In genomic region chr1:244846653-244847052, GRCh38 we compare ENCODE assay signal across 30 cellular contexts. TPM values are rescaled to one million over a fixed set of nuclear protein-coding genes. Genes with fewer than 3 reads are reported as not detected.
DNase-seq lines count a peak whose midpoint lies in the region; ATAC-seq, FAIRE-seq and TF ChIP-seq lines count a peak whose summit lies in the region.
"Had no signal": no experiment of that assay in that cellular context is flagged by ENCODE, and none has a peak within 500 bp of the region (broad histone marks: within the 10 kb centered on the region; RNA-seq: fewer than 3 reads in every experiment).

No MANE protein-coding gene starts in this region.

- in situ Hi-C loops in HepG2 (cut with HindIII; ENCODE audit: extremely low pct_ligation_motif_present, low pct_unique_long_range_greater_than_20kb) = no loop called here
- in situ Hi-C loops in K562 (cut with MboI) = no loop called here

- POLR2A ChIA-PET in HepG2 (lab: Yijun Ruan, JAX) (no interaction called here), HEK293 (lab: Yijun Ruan, JAX) (interaction anchor here (1.5 to 6.6 kb wide), 2 partner anchors 8 to 11 kb away, joined by 3 to 39 read pairs; partner anchors contain the start of gene COX20), K562 (lab: Yijun Ruan, JAX) (interaction anchor here (0.7 to 24.0 kb wide), 3 partner anchors 3 to 270 kb away, joined by 3 to 485 read pairs (median 485); partner anchors contain the start of genes COX20 and HNRNPU)

- TF ChIP-seq EP300 in HepG2 (IDR thresholded peaks at IDR 0.05; ENCODE audit: low read depth in 2 of 2, low read length in 2 of 2) (no peak), HepG2 (CRISPR knock-in tag; IDR thresholded peaks at IDR 0.05; ENCODE audit: borderline replicate concordance) (no peak), K562 (IDR thresholded peaks at IDR 0.05; ENCODE audit: low read length) (no peak)

- H3K9ac ChIP-seq in HepG2 (ENCODE audit: insufficient read depth, low read depth, low read length) = no peak overlapping the region
- H3K9ac ChIP-seq in K562 (ENCODE audit: insufficient read depth in 1 of 2, low read depth in 2 of 2, low read length in 2 of 2) = no peak overlapping the region
- H3K9ac ChIP-seq: SK-N-SH had no signal

- TF ChIP-seq CTCF in HepG2 (CRISPR knock-in tag; IDR thresholded peaks at IDR 0.05) (no peak), right lobe of liver (IDR thresholded peaks at IDR 0.05) (no peak), HEK293 (tag by site-specific recombination; IDR thresholded peaks at IDR 0.05) (no peak), K562 (IDR thresholded peaks at IDR 0.05 in 2 of 3, conservative IDR thresholded peaks at IDR 0.05 in 1 of 3; ENCODE audit: insufficient read depth in 2 of 3, low read depth in 1 of 3, low read length in 3 of 3) (no peak)

- no peaks in the 10 kb centered on the region for H3K9me3 ChIP-seq in HepG2 (ENCODE audit: low read length)
- H3K9me3 ChIP-seq in right lobe of liver = no peaks in the 10 kb centered on the region
- no peaks in the 10 kb centered on the region for H3K9me3 ChIP-seq in HEK293 (ENCODE audit: control insufficient read depth, insufficient read depth, low read depth, low read length)
- no peaks in the 10 kb centered on the region for H3K9me3 ChIP-seq in K562 (replicated peaks; ENCODE audit: control insufficient read depth, insufficient read depth, low read depth, low read length)
- H3K9me3 ChIP-seq: BE2C, esophagus muscularis mucosa, heart left ventricle, SK-N-SH, thoracic aorta had no signal

- CTCF ChIA-PET in HepG2 (lab: Yijun Ruan, JAX; ENCODE audit: low intra/inter-chr PET ratio, low total read pairs) = no interaction called here
- CTCF ChIA-PET in HEK293 (lab: Yijun Ruan, JAX) = interaction anchor here (0.7 to 1.8 kb wide), 3 partner anchors 9 to 12 kb away, joined by 4 to 6 read pairs (median 4); no protein-coding TSS in a partner anchor
- CTCF ChIA-PET in K562 (lab: Yijun Ruan, JAX; ENCODE audit: low intra/inter-chr PET ratio) = no interaction called here

- H3K4me3 ChIP-seq in HepG2 (replicated peaks in 1 of 3; ENCODE audit: insufficient read depth in 1 of 3, low read depth in 2 of 3, low read length in 3 of 3) (no peak overlapping the region), right lobe of liver (no peak overlapping the region), HEK293 (ENCODE audit: low read depth, low read length) (no peak overlapping the region), K562 (no peak overlapping the region)
- H3K4me3 ChIP-seq: esophagus muscularis mucosa, heart left ventricle, skin epidermis, thoracic aorta had no signal

- TF ChIP-seq RAD21 in HepG2 (CRISPR knock-in tag; IDR thresholded peaks at IDR 0.05) (no peak), K562 (CRISPR knock-in tag; conservative IDR thresholded peaks at IDR 0.05 in 1 of 2, IDR thresholded peaks at IDR 0.05 in 1 of 2) (no peak)

- H2AFZ ChIP-seq in HepG2 (ENCODE audit: low read length) (no peak overlapping the region), K562 (ENCODE audit: low read depth, low read length) (no peak overlapping the region)

- FAIRE-seq in HepG2 (lab: Jason Lieb, UNC) = no peak
- FAIRE-seq in K562 (lab: Jason Lieb, UNC) = no peak
- FAIRE-seq: G401.6 had no signal

- peaks cover 6 to 35% of the 10 kb centered on the region in 2 experiments for H3K36me3 ChIP-seq in HepG2 (replicated peaks in 1 of 2; ENCODE audit: control insufficient read depth in 1 of 2, insufficient read depth in 2 of 2, low read length in 2 of 2)
- H3K36me3 ChIP-seq in right lobe of liver = peaks cover 0 to 78% (median 20%) of the 10 kb centered on the region in 4 donors
- H3K36me3 ChIP-seq in HEK293 (ENCODE audit: control insufficient read depth in 2 of 2, insufficient read depth in 1 of 2, low read length in 2 of 2) = peaks cover 95 to 100% of the 10 kb centered on the region in 2 experiments
- H3K36me3 ChIP-seq in K562 (ENCODE audit: control insufficient read depth, insufficient read depth, low read length) = peaks cover 99% of the 10 kb centered on the region

- H3K4me2 ChIP-seq in HepG2 (ENCODE audit: low read depth, low read length) (no peak overlapping the region), K562 (ENCODE audit: insufficient read depth, low read length) (no peak overlapping the region)
- H3K4me2 ChIP-seq: SK-N-SH had no signal

- ATAC-seq in HepG2 = no peak
- no peak for ATAC-seq in right lobe of liver
- ATAC-seq in K562 = no peak
- ATAC-seq in HG03354 (IDR thresholded peaks at IDR 0.05; ENCODE audit: poor library complexity, severe bottlenecking, unreplicated experiment) = no peak
- ATAC-seq: activated CD4-positive, CD25-positive, alpha-beta regulatory T cell treated with anti-CD3 and anti-CD28 coated beads, Interleukin-2, amount 50 U/mL, for 24 hours; heart left ventricle; PC-3 had no signal

- no peak for TF ChIP-seq POLR2A in HepG2 (IDR thresholded peaks at IDR 0.05; ENCODE audit: insufficient read depth in 1 of 2, low read depth in 2 of 2, low read length in 2 of 2)
- TF ChIP-seq POLR2A in right lobe of liver (IDR thresholded peaks at IDR 0.05) = no peak
- TF ChIP-seq POLR2A in K562 (conservative IDR thresholded peaks at IDR 0.05) = peak; percentile 4; the same call in 1 of the 2 replicates

- H3K79me2 ChIP-seq in HepG2 (ENCODE audit: insufficient read depth, low read length) (peaks cover 8% of the 10 kb centered on the region), K562 (ENCODE audit: control insufficient read depth, insufficient read depth, low read length) (peaks cover 39% of the 10 kb centered on the region)

- H4K20me1 ChIP-seq in HepG2 (ENCODE audit: insufficient read depth, low read length) = peaks cover 5% of the 10 kb centered on the region; the same call in 1 of the 2 replicates
- H4K20me1 ChIP-seq in K562 (replicated peaks; ENCODE audit: control insufficient read depth, insufficient read depth, low read length) = no peaks in the 10 kb centered on the region

- intact Hi-C loops in HepG2 (cut with micrococcal nuclease; ENCODE audit: unreplicated experiment) = no loop called here
- intact Hi-C loops in right lobe of liver (cut with DNase I) = no loop called here
- intact Hi-C loops in K562 (cut with micrococcal nuclease) = no loop called here

- H3K4me1 ChIP-seq in HepG2 (ENCODE audit: insufficient read depth, low read length) (peaks cover 20% of the 10 kb centered on the region), right lobe of liver (peaks cover 0 to 26% (median 9%) of the 10 kb centered on the region in 4 donors), HEK293 (ENCODE audit: control insufficient read depth, insufficient read depth, low read length) (no peaks in the 10 kb centered on the region), K562 (replicated peaks in 1 of 2; ENCODE audit: control insufficient read depth in 2 of 2, insufficient read depth in 2 of 2, low read length in 2 of 2) (peaks cover 0 to under 1% of the 10 kb centered on the region in 2 experiments; a peak in 2 of 5 replicates)
- H3K4me1 ChIP-seq: BE2C had no signal

- DNase-seq in HepG2 (ENCODE audit: low spot score) (no peak), right lobe of liver (no peak), K562 (ENCODE audit: extremely low read depth in 1 of 4, low spot score in 3 of 4) (no peak), NCI-H2196 (lab: John Stamatoyannopoulos, UW; ENCODE audit: unreplicated experiment) (no peak), pons (ENCODE audit: low spot score) (no peak)
- DNase-seq: ACHN; activated gamma-delta T cell treated with Interleukin-2 at 50 U/mL for 16 hours; BE2C; COR-L47; DMS79; foreskin fibroblast; H7; heart left ventricle; naive B cell; NCI-H1436; NCI-H2081; NCI-H2227 treated with DMSO at 0.1 percent for 48 hours; NCI-H526 treated with DMSO at 0.1 percent for 48 hours; NK-92 treated with Interleukin-12 subunit alpha and Interleukin-12 subunit beta, amount 100 ng/mL, for 24 hours; PC-3; retina; SK-N-SH; stimulated activated naive CD4-positive, alpha-beta T cell had no signal

- no TSS peak for BruUV-seq in HepG2 (replicated peaks; lab: Mats Ljungman, UMichigan)
- BruUV-seq in K562 (replicated peaks; lab: Mats Ljungman, UMichigan) = no TSS peak

- H3K9me1 ChIP-seq in K562 (ENCODE audit: control insufficient read depth, insufficient read depth, low read length) = no peaks in the 10 kb centered on the region

- H3K27me3 ChIP-seq in HepG2 (ENCODE audit: control insufficient read depth in 1 of 2, insufficient read depth in 2 of 2, low read length in 2 of 2) (no peaks in the 10 kb centered on the region), right lobe of liver (no peaks in the 10 kb centered on the region), K562 (ENCODE audit: control insufficient read depth in 2 of 2, insufficient read depth in 2 of 2, low read length in 2 of 2) (no peaks in the 10 kb centered on the region)
- H3K27me3 ChIP-seq: BE2C, esophagus muscularis mucosa, heart left ventricle had no signal

- 97% methylated on average over 6 of the region's 6 CpGs for WGBS in HepG2 (ENCODE audit: low lambda C conversion rate)
- WGBS in right lobe of liver (ENCODE audit: insufficient coverage, low coverage, low lambda C conversion rate, missing lambda C conversion rate) = 94% methylated on average over 6 of the region's 6 CpGs
- 95% methylated on average over 6 of the region's 6 CpGs for WGBS in K562 (ENCODE audit: insufficient coverage, low coverage, missing lambda C conversion rate)

- no peak overlapping the region for H3K27ac ChIP-seq in HepG2 (ENCODE audit: extremely low read length, insufficient read depth, low read length)
- no peak overlapping the region for H3K27ac ChIP-seq in right lobe of liver
- H3K27ac ChIP-seq in HEK293 (ENCODE audit: extremely low read depth, low read depth, low read length) = no peak overlapping the region
- no peak overlapping the region for H3K27ac ChIP-seq in K562 (ENCODE audit: extremely low read depth, low read depth, low read length)
- H3K27ac ChIP-seq: esophagus muscularis mucosa, heart left ventricle, skin epidermis, thoracic aorta had no signal

RNA-seq across cellular contexts. Expression of gene COX20, which starts 11.2 kb away (rescaled TPM):
- total RNA-seq in HepG2 (2016; rRNA removed; fragmentation: Illumina TruSeq; extraction: Trizol) = 95.8 and 110 TPM in 2 replicates
- total RNA-seq in HepG2 (2016; cell fraction: cytosol; rRNA removed; fragmentation: Illumina TruSeq; extraction: Trizol; ENCODE audit: low read depth) = 122 and 124 TPM in 2 replicates
- total RNA-seq in HepG2 (2016; cell fraction: insoluble cytoplasmic fraction; rRNA removed; fragmentation: Illumina TruSeq; extraction: Trizol) = 90.4 and 108 TPM in 2 replicates
- 155 and 158 TPM in 2 replicates for total RNA-seq in HepG2 (2016; cell fraction: membrane; rRNA removed; fragmentation: Illumina TruSeq; extraction: Trizol)
- total RNA-seq in HepG2 (2016; cell fraction: nucleus; rRNA removed; fragmentation: Illumina TruSeq; extraction: Trizol) = 33.7 and 46.6 TPM in 2 replicates
- polyA plus RNA-seq in HepG2 (2011; rRNA removed) = 24.3 and 34.4 TPM in 2 replicates
- 18.9 and 30.5 TPM in 2 replicates for polyA plus RNA-seq in HepG2 (2011; cell fraction: cytosol; rRNA removed)
- polyA plus RNA-seq in HepG2 (2011; cell fraction: nucleus; rRNA removed) = 16.5 and 23.4 TPM in 2 replicates
- polyA plus RNA-seq in HepG2 (2012) = 51.2 and 83.5 TPM in 2 replicates
- polyA plus RNA-seq in HepG2 (2016; cell fraction: cytosol; fragmentation: Illumina TruSeq; extraction: Trizol; ENCODE audit: low read depth) = 262 and 273 TPM in 2 replicates
- 173 and 179 TPM in 2 replicates for polyA plus RNA-seq in HepG2 (2016; cell fraction: insoluble cytoplasmic fraction; fragmentation: Illumina TruSeq; extraction: Trizol; ENCODE audit: low read depth)
- 249 and 251 TPM in 2 replicates for polyA plus RNA-seq in HepG2 (2016; cell fraction: membrane; fragmentation: Illumina TruSeq; extraction: Trizol; ENCODE audit: low read depth)
- polyA plus RNA-seq in HepG2 (2016; cell fraction: nucleus; fragmentation: Illumina TruSeq; extraction: Trizol; ENCODE audit: insufficient read depth, low read depth) = 103 and 109 TPM in 2 replicates
- 5.2 and 10.0 TPM in 2 replicates for polyA minus RNA-seq in HepG2 (2011; rRNA and poly(A)+ RNA removed; ENCODE audit: low replicate concordance)
- polyA minus RNA-seq in HepG2 (2011; cell fraction: cytosol; rRNA and poly(A)+ RNA removed) = 8.2 and 13.3 TPM in 2 replicates
- polyA minus RNA-seq in HepG2 (2011; cell fraction: nucleus; rRNA and poly(A)+ RNA removed) = 49.2 and 55.6 TPM in 2 replicates
- total RNA-seq in right lobe of liver = 10 to 100 TPM; 16.8 to 28.5 (median 19.6) TPM
- 12.0 and 57.2 TPM in 2 replicates for total RNA-seq in K562 (2011; cell fraction: chromatin; rRNA removed; ENCODE audit: low replicate concordance)
- total RNA-seq in K562 (2011; cell fraction: nucleolus; rRNA removed) = 9.8 and 15.1 TPM in 2 replicates
- 27.4 and 66.6 TPM in 2 replicates for total RNA-seq in K562 (2011; cell fraction: nucleoplasm; rRNA removed)
- total RNA-seq in K562 (2014; rRNA removed) = 41.5 and 47.2 TPM in 2 replicates
- total RNA-seq in K562 (2014; rRNA removed; fragmentation: Illumina TruSeq; extraction: Trizol) = 72.8 and 92.9 TPM in 2 replicates
- total RNA-seq in K562 (2015; rRNA removed; fragmentation: Illumina TruSeq; extraction: Trizol) = 77.9 and 84.3 TPM in 2 replicates
- total RNA-seq in K562 (2021) = 51.6 and 60.0 TPM in 2 replicates
- 30.6 and 55.6 TPM in 2 replicates for polyA plus RNA-seq in K562 (2011; rRNA removed)
- 10.0 and 20.6 TPM in 2 replicates for polyA plus RNA-seq in K562 (2011; cell fraction: cytosol; rRNA removed)
- 19.3 and 20.9 TPM in 2 replicates for polyA plus RNA-seq in K562 (2011; cell fraction: nucleus; rRNA removed)
- 47.6 and 108 TPM in 2 replicates for polyA plus RNA-seq in K562 (2012)
- 99.5 and 106 TPM in 2 replicates for polyA plus RNA-seq in K562 (2014; fragmentation: Illumina TruSeq; extraction: Trizol)
- 100 to 1,000 TPM; 145 to 171 TPM for polyA plus RNA-seq in K562 (2014; fragmentation: Nextera tagmentation; extraction: Ambion mirVana)
- 122 and 192 TPM in 2 replicates for polyA plus RNA-seq in K562 (2014; rRNA removed)
- polyA minus RNA-seq in K562 (2011; rRNA and poly(A)+ RNA removed) = 27.2 and 34.7 TPM in 2 replicates
- 6.5 and 6.7 TPM in 2 replicates for polyA minus RNA-seq in K562 (2011; cell fraction: cytosol; rRNA and poly(A)+ RNA removed)
- 30.8 and 45.2 TPM in 2 replicates for polyA minus RNA-seq in K562 (2011; cell fraction: nucleus; rRNA and poly(A)+ RNA removed)

RNA-seq across cellular contexts. Expression of gene HNRNPU, which starts 17.7 kb away (rescaled TPM):
- 508 and 657 TPM in 2 replicates for total RNA-seq in HepG2 (2016; rRNA removed; fragmentation: Illumina TruSeq; extraction: Trizol)
- total RNA-seq in HepG2 (2016; cell fraction: cytosol; rRNA removed; fragmentation: Illumina TruSeq; extraction: Trizol; ENCODE audit: low read depth) = 36.7 and 41.2 TPM in 2 replicates
- 513 and 625 TPM in 2 replicates for total RNA-seq in HepG2 (2016; cell fraction: insoluble cytoplasmic fraction; rRNA removed; fragmentation: Illumina TruSeq; extraction: Trizol)
- total RNA-seq in HepG2 (2016; cell fraction: membrane; rRNA removed; fragmentation: Illumina TruSeq; extraction: Trizol) = 92.2 and 116 TPM in 2 replicates
- total RNA-seq in HepG2 (2016; cell fraction: nucleus; rRNA removed; fragmentation: Illumina TruSeq; extraction: Trizol) = 356 and 374 TPM in 2 replicates
- 87.9 and 101 TPM in 2 replicates for polyA plus RNA-seq in HepG2 (2011; rRNA removed)
- 51.0 and 69.9 TPM in 2 replicates for polyA plus RNA-seq in HepG2 (2011; cell fraction: cytosol; rRNA removed)
- 74.8 and 100.0 TPM in 2 replicates for polyA plus RNA-seq in HepG2 (2011; cell fraction: nucleus; rRNA removed)
- polyA plus RNA-seq in HepG2 (2012) = 171 and 263 TPM in 2 replicates
- polyA plus RNA-seq in HepG2 (2016; cell fraction: cytosol; fragmentation: Illumina TruSeq; extraction: Trizol; ENCODE audit: low read depth) = 19.0 and 23.4 TPM in 2 replicates
- polyA plus RNA-seq in HepG2 (2016; cell fraction: insoluble cytoplasmic fraction; fragmentation: Illumina TruSeq; extraction: Trizol; ENCODE audit: low read depth) = 629 and 634 TPM in 2 replicates
- polyA plus RNA-seq in HepG2 (2016; cell fraction: membrane; fragmentation: Illumina TruSeq; extraction: Trizol; ENCODE audit: low read depth) = 53.4 and 62.4 TPM in 2 replicates
- 455 and 473 TPM in 2 replicates for polyA plus RNA-seq in HepG2 (2016; cell fraction: nucleus; fragmentation: Illumina TruSeq; extraction: Trizol; ENCODE audit: insufficient read depth, low read depth)
- 81.5 and 284 TPM in 2 replicates for polyA minus RNA-seq in HepG2 (2011; rRNA and poly(A)+ RNA removed; ENCODE audit: low replicate concordance)
- polyA minus RNA-seq in HepG2 (2011; cell fraction: cytosol; rRNA and poly(A)+ RNA removed) = 160 and 172 TPM in 2 replicates
- 231 and 261 TPM in 2 replicates for polyA minus RNA-seq in HepG2 (2011; cell fraction: nucleus; rRNA and poly(A)+ RNA removed)
- 100 to 1,000 TPM in 5 of 6 experiments, 10 to 100 TPM in 1; 73.3 to 183 (median 121) TPM for total RNA-seq in right lobe of liver
- 223 and 1,039 TPM in 2 replicates for total RNA-seq in K562 (2011; cell fraction: chromatin; rRNA removed; ENCODE audit: low replicate concordance)
- total RNA-seq in K562 (2011; cell fraction: nucleolus; rRNA removed) = 91.7 and 116 TPM in 2 replicates
- total RNA-seq in K562 (2011; cell fraction: nucleoplasm; rRNA removed) = 330 and 565 TPM in 2 replicates
- 668 and 711 TPM in 2 replicates for total RNA-seq in K562 (2014; rRNA removed)
- total RNA-seq in K562 (2014; rRNA removed; fragmentation: Illumina TruSeq; extraction: Trizol) = 445 and 505 TPM in 2 replicates
- total RNA-seq in K562 (2015; rRNA removed; fragmentation: Illumina TruSeq; extraction: Trizol) = 643 and 670 TPM in 2 replicates
- total RNA-seq in K562 (2021) = 482 and 577 TPM in 2 replicates
- polyA plus RNA-seq in K562 (2011; rRNA removed) = 268 and 377 TPM in 2 replicates
- polyA plus RNA-seq in K562 (2011; cell fraction: cytosol; rRNA removed) = 76.3 and 102 TPM in 2 replicates
- 225 and 265 TPM in 2 replicates for polyA plus RNA-seq in K562 (2011; cell fraction: nucleus; rRNA removed)
- polyA plus RNA-seq in K562 (2012) = 288 and 679 TPM in 2 replicates
- 629 and 777 TPM in 2 replicates for polyA plus RNA-seq in K562 (2014; fragmentation: Illumina TruSeq; extraction: Trizol)
- 100 to 1,000 TPM; 159 to 174 TPM for polyA plus RNA-seq in K562 (2014; fragmentation: Nextera tagmentation; extraction: Ambion mirVana)
- 519 and 621 TPM in 2 replicates for polyA plus RNA-seq in K562 (2014; rRNA removed)
- polyA minus RNA-seq in K562 (2011; rRNA and poly(A)+ RNA removed) = 545 and 750 TPM in 2 replicates
- 202 and 313 TPM in 2 replicates for polyA minus RNA-seq in K562 (2011; cell fraction: cytosol; rRNA and poly(A)+ RNA removed)
- 148 and 261 TPM in 2 replicates for polyA minus RNA-seq in K562 (2011; cell fraction: nucleus; rRNA and poly(A)+ RNA removed)

Comparison
In these comparisons a context has a peak if more than half of its experiments do, and no peak if none do; other contexts are left out.
1. Of the 241 proteins assayed by ChIP-seq in both HepG2 and K562: peak only in HepG2: POLR2G; only in K562: POLR2A; in both: POLR2AphosphoS2; in neither: 238.